ENCODE assay signal across 1 cellular context in the genomic region with DNA sequence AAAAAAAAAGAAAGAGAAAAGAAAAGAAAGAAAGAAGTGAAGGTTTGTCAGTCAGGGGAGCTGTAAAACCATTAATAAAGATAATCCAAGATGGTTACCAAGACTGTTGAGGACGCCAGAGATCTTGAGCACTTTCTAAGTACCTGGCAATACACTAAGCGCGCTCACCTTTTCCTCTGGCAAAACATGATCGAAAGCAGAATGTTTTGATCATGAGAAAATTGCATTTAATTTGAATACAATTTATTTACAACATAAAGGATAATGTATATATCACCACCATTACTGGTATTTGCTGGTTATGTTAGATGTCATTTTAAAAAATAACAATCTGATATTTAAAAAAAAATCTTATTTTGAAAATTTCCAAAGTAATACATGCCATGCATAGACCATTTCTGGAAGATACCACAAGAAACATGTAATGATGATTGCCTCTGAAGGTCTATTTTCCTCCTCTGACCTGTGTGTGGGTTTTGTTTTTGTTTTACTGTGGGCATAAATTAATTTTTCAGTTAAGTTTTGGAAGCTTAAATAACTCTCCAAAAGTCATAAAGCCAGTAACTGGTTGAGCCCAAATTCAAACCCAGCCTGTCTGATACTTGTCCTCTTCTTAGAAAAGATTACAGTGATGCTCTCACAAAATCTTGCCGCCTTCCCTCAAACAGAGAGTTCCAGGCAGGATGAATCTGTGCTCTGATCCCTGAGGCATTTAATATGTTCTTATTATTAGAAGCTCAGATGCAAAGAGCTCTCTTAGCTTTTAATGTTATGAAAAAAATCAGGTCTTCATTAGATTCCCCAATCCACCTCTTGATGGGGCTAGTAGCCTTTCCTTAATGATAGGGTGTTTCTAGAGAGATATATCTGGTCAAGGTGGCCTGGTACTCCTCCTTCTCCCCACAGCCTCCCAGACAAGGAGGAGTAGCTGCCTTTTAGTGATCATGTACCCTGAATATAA.
TF ChIP-seq lines count a peak whose summit lies in the region.

No MANE protein-coding gene starts in this region.

TF ChIP-seq in endothelial cell of umbilical vein, 7 proteins besides CTCF, POLR2A, EP300 and RAD21:
- no peak for TF ChIP-seq MYC (IDR thresholded peaks at IDR 0.05; ENCODE audit: low read depth, low read length)
- no peak for TF ChIP-seq JUN (IDR thresholded peaks at IDR 0.05; ENCODE audit: borderline replicate concordance, insufficient read depth, insufficient read length, low read depth)
- TF ChIP-seq FOS (IDR thresholded peaks at IDR 0.05; ENCODE audit: borderline replicate concordance, insufficient read depth, low read length), result no peak
- no peak for TF ChIP-seq POLR2AphosphoS5 (IDR thresholded peaks at IDR 0.05; ENCODE audit: insufficient read depth, low read depth, low read length)
- TF ChIP-seq, protein P1, sequence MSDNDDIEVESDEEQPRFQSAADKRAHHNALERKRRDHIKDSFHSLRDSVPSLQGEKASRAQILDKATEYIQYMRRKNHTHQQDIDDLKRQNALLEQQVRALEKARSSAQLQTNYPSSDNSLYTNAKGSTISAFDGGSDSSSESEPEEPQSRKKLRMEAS (IDR thresholded peaks at IDR 0.05; ENCODE audit: insufficient read depth, insufficient read length), result no peak
TF ChIP-seq in endothelial cell of umbilical vein: peak in this region for 0.
